ENCODE assay signal across 1 cellular context in the genomic region with DNA sequence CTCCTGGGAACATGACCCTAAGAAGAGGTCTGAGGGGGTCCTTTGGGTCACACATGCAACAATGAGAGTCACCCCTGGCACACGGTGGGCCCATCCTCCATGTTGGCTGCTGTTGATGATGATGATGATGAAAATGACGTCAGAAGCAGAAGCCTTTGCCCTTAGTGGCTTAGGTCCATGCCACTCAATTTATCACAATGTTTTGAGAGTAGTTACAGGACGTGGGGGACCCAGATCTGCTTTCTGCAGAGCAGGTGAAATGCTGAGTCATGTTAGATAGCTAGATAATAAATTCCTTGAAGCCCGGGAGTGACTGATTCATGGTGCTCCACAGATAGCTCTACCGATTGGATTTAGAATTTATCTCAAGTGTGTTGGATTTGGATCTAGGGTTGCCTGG.
TF ChIP-seq lines count a peak whose summit lies in the region.

No MANE protein-coding gene starts in this region.

TF ChIP-seq in GM12878, 131 proteins besides CTCF, POLR2A, EP300 and RAD21:
- peak; percentile 33; the same call in 1 of the 2 replicates for TF ChIP-seq PKNOX1 (IDR thresholded peaks at IDR 0.05)
- TF ChIP-seq ZSCAN29 (IDR thresholded peaks at IDR 0.05), result no peak
